In genomic region chr3:90091557-90091956, GRCh38 we compare ENCODE assay signal across 8 cellular contexts.
DNase-seq lines count a peak whose midpoint lies in the region; ATAC-seq and TF ChIP-seq lines count a peak whose summit lies in the region.

No MANE protein-coding gene starts in this region.

- H3K4me3 ChIP-seq in choroid plexus epithelial cell (ENCODE audit: low read depth, low read length): peak overlapping the region; percentile 24

- peak; percentile 72 for ATAC-seq in HG02759 (IDR thresholded peaks at IDR 0.05; ENCODE audit: unreplicated experiment)
- no peak for ATAC-seq in GM21825 (IDR thresholded peaks at IDR 0.05; ENCODE audit: unreplicated experiment)
- ATAC-seq in HG03097 (IDR thresholded peaks at IDR 0.05; ENCODE audit: low FRiP score, unreplicated experiment): no peak

- peak; percentile 82 for TF ChIP-seq CTCF in choroid plexus epithelial cell (conservative IDR thresholded peaks at IDR 0.05; ENCODE audit: low read depth, low read length)

- DNase-seq in DMS53 treated with DMSO at 0.1 percent for 48 hours (lab: John Stamatoyannopoulos, UW; ENCODE audit: unreplicated experiment) (peak; percentile 22), NCI-H446 treated with DMSO at 0.1 percent for 48 hours (lab: John Stamatoyannopoulos, UW) (peak; percentile 25), choroid plexus epithelial cell (ENCODE audit: low read depth) (peak; percentile 84), midbrain (lab: John Stamatoyannopoulos, UW) (peak; percentile 62)
- DNase-seq in central memory CD4-positive, alpha-beta T cell: no peak
